ENCODE assay signal across 23 cellular contexts in the genomic region with DNA sequence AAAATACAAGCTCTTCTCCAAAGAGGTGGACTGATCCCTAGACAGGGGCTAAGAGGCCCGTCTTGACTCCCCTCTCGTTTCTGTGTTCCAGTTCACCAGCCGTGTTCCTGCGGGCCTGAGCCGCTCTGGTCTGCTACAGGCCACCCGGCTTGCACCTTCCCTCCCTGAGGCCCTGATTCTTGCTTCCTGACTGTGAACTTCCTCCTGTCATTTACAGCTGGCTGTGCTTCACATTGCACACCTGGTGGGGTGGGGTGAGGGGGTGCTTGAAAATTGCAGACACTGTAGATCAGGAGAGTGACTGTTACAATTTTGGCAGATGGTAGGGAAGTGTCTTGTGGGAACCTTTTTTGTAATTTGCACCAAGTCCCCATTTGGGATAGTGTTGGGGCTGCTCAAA.
"Had no signal": no experiment of that assay in that cellular context is flagged by ENCODE, and none has a peak within 500 bp of the region (broad histone marks: within the 10 kb centered on the region; RNA-seq: fewer than 3 reads in every experiment).

No MANE protein-coding gene starts in this region.

- H3K27ac Mint-ChIP-seq: activated naive CD8-positive, alpha-beta T cell; activated T-cell treated with anti-CD3 and anti-CD28 coated beads, Interleukin-2, amount 50 U/mL, for 24 hours; activated T-helper 17 cell treated with anti-CD3 and anti-CD28 coated beads, Interleukin-2, amount 50 U/mL, for 72 hours; natural killer cell; progenitor cell of endocrine pancreas; T-helper 1 cell treated with Interleukin-12 subunit alpha and Interleukin-12 subunit beta and Interleukin-4 antibody, amounts not matched to agents 30 μg/mL and 1 μg/mL, for 36 hours; WTC11 had no signal

- H3K27ac ChIP-seq: coronary artery, epithelial cell of prostate, left lung, thoracic aorta, upper lobe of left lung had no signal

- H3K4me3 Mint-ChIP-seq: activated naive CD8-positive, alpha-beta T cell; activated T-cell treated with anti-CD3 and anti-CD28 coated beads, Interleukin-2, amount 50 U/mL, for 24 hours; activated T-helper 17 cell treated with anti-CD3 and anti-CD28 coated beads, Interleukin-2, amount 50 U/mL, for 72 hours; natural killer cell; T-helper 1 cell treated with Interleukin-12 subunit alpha and Interleukin-12 subunit beta and Interleukin-4 antibody, amounts not matched to agents 30 μg/mL and 1 μg/mL, for 36 hours; WTC11 had no signal

- H3K27me3 Mint-ChIP-seq: progenitor cell of endocrine pancreas had no signal

- H3K4me1 ChIP-seq: left lung, upper lobe of left lung had no signal

- H3K4me1 Mint-ChIP-seq: activated T-helper 17 cell treated with anti-CD3 and anti-CD28 coated beads, Interleukin-2, amount 50 U/mL, for 72 hours; natural killer cell had no signal

- DNase-seq: activated CD8-positive, alpha-beta memory T cell treated with anti-CD3 and anti-CD28 coated beads for 24 hours; activated CD8-positive, alpha-beta memory T cell treated with anti-CD3 and anti-CD28 coated beads, Interleukin-2, amount 50 U/mL, for 4 hours; activated naive CD4-positive, alpha-beta T cell; activated T-cell treated with anti-CD3 and anti-CD28 coated beads, Interleukin-2, amount 50 U/mL, for 24 hours; amniotic stem cell; cerebellar nuclear complex; kidney; left lung; natural killer cell; retina; stimulated activated CD4-positive, alpha-beta T cell treated with anti-CD3 and anti-CD28 coated beads, Interleukin-2, amount 100 ng/mL, for 48 hours; stimulated activated CD8-positive, alpha-beta memory T cell treated with anti-CD3 and anti-CD28 coated beads, Interleukin-4, amount 100 ng/mL, for 48 hours; stimulated activated naive CD4-positive, alpha-beta T cell; T1000; upper lobe of left lung had no signal

- ATAC-seq: activated T-helper 17 cell treated with anti-CD3 and anti-CD28 coated beads, Interleukin-2, amount 50 U/mL, for 72 hours; left lung; natural killer cell; WTC11 had no signal

- H3K4me3 ChIP-seq: coronary artery, left lung, thoracic aorta, upper lobe of left lung had no signal

- H3K36me3 Mint-ChIP-seq: activated naive CD8-positive, alpha-beta T cell; natural killer cell had no signal

- H3K9me3 ChIP-seq: thoracic aorta had no signal

- H3K27me3 ChIP-seq: left lung, upper lobe of left lung had no signal

- H3K9me3 Mint-ChIP-seq: activated T-cell treated with anti-CD3 and anti-CD28 coated beads, Interleukin-2, amount 50 U/mL, for 24 hours; activated T-helper 17 cell treated with anti-CD3 and anti-CD28 coated beads, Interleukin-2, amount 50 U/mL, for 72 hours; natural killer cell; T-helper 1 cell treated with Interleukin-12 subunit alpha and Interleukin-12 subunit beta and Interleukin-4 antibody, amounts not matched to agents 30 μg/mL and 1 μg/mL, for 36 hours had no signal

- H3K36me3 ChIP-seq: left lung, thoracic aorta, upper lobe of left lung had no signal
